23 cellular contexts compared by ENCODE assay signal in genomic region chr3:169596126-169596525, GRCh38.
"Had no signal": no experiment of that assay in that cellular context is flagged by ENCODE, and none has a peak within 500 bp of the region (broad histone marks: within the 10 kb centered on the region; RNA-seq: fewer than 3 reads in every experiment).

No MANE protein-coding gene starts in this region.

- H3K9me3 ChIP-seq: SK-N-SH had no signal

- H3K9ac ChIP-seq: KMS-11, SK-N-SH had no signal

- H3K4me2 ChIP-seq: KMS-11, SK-N-SH had no signal

- DNase-seq: activated CD4-positive, alpha-beta memory T cell treated with anti-CD3 and anti-CD28 coated beads for 36 hours; activated CD4-positive, alpha-beta T cell treated with anti-CD3 and anti-CD28 coated beads, Interleukin-2, amount 10 ng/mL, durations not matched to agents 7 days and 5 days; activated CD4-positive, CD25-positive, alpha-beta regulatory T cell; activated CD8-positive, alpha-beta memory T cell treated with anti-CD3 and anti-CD28 coated beads for 24 hours; activated gamma-delta T cell; activated naive CD4-positive, alpha-beta T cell treated with anti-CD3 and anti-CD28 coated beads for 36 hours; activated T-cell treated with anti-CD3 and anti-CD28 coated beads for 4 hours; activated T-cell treated with anti-CD3 and anti-CD28 coated beads, Interleukin-2, amount 50 U/mL, for 48 hours; amygdala; MM.1S; NCI-H1105; NCI-H1436 treated with DMSO at 0.1 percent for 48 hours; NCI-H187; NCI-H2081; NCI-H510A treated with DMSO at 0.1 percent for 48 hours; NCI-H774; NK-92 treated with Interleukin-12 subunit alpha and Interleukin-12 subunit beta, amount 100 ng/mL, for 24 hours; OCI-M1; RPMI8226; SK-N-SH; T-helper 1 cell had no signal

- H3K27ac ChIP-seq: KMS-11, VCaP had no signal
